Comparison of ENCODE assay signal across 17 cellular contexts in genomic region chr12:114812384-114812783, GRCh38.
A peak's percentile ranks its signal among the peaks of the same experiment; 100 is the strongest.
DNase-seq lines count a peak whose midpoint lies in the region; ATAC-seq and TF ChIP-seq lines count a peak whose summit lies in the region.
"Had no signal": no experiment of that assay in that cellular context is flagged by ENCODE, and none has a peak within 500 bp of the region (broad histone marks: within the 10 kb centered on the region; RNA-seq: fewer than 3 reads in every experiment).

No MANE protein-coding gene starts in this region.

- ATAC-seq in lower lobe of right lung (no peak), foreskin keratinocyte (no peak), HG03520 (IDR thresholded peaks at IDR 0.05; ENCODE audit: unreplicated experiment) (no peak)

- POLR2A ChIA-PET in AG04450 (lab: Yijun Ruan, JAX), result interaction anchor here (0.7 to 1.6 kb wide), 7 partner anchors 22 to 1333 kb away, joined by 3 to 23 read pairs (median 4); partner anchors contain the start of gene TBX3

- CTCF ChIA-PET in AG04450 (lab: Charles Lee), result interaction anchor here (0.6 to 1.2 kb wide), 2 partner anchors 187 to 1493 kb away, joined by 4 read pairs; no protein-coding TSS in a partner anchor

- H3K9me3 ChIP-seq in AG04450 (ENCODE audit: control insufficient read depth, insufficient read depth, low read length) (no peaks in the 10 kb centered on the region), SJSA1 (replicated peaks) (no peaks in the 10 kb centered on the region), lower lobe of right lung (no peaks in the 10 kb centered on the region), prostate gland (no peaks in the 10 kb centered on the region), BE2C (no peaks in the 10 kb centered on the region)

- H3K4me1 ChIP-seq in SJSA1 (replicated peaks), result peaks cover 15% of the 10 kb centered on the region; the same call in 1 of the 2 replicates
- peaks cover 12% of the 10 kb centered on the region for H3K4me1 ChIP-seq in lower lobe of right lung
- H3K4me1 ChIP-seq in prostate gland (replicated peaks), result no peaks in the 10 kb centered on the region
- H3K4me1 ChIP-seq in foreskin keratinocyte, result no peaks in the 10 kb centered on the region
- no peaks in the 10 kb centered on the region for H3K4me1 ChIP-seq in BE2C

- H3K36me3 ChIP-seq in SJSA1 (no peaks in the 10 kb centered on the region), lower lobe of right lung (no peaks in the 10 kb centered on the region), prostate gland (no peaks in the 10 kb centered on the region), BE2C (no peaks in the 10 kb centered on the region)

- H3K27ac ChIP-seq in AG04450 (ENCODE audit: low read depth, low read length), result peak overlapping the region; percentile 83
- H3K27ac ChIP-seq in SJSA1, result peak overlapping the region; percentile 47; the same call in 1 of the 2 replicates
- H3K27ac ChIP-seq in lower lobe of right lung, result peak overlapping the region; percentile 53
- peak overlapping the region; percentile 68 to 76 for H3K27ac ChIP-seq in prostate gland
- no peak overlapping the region for H3K27ac ChIP-seq in foreskin keratinocyte

- WGBS in prostate gland, result 63% methylated on average over 4 of the region's 4 CpGs

- TF ChIP-seq POLR2A in prostate gland (IDR thresholded peaks at IDR 0.05), result no peak

- H3K27me3 ChIP-seq in AG04450 (ENCODE audit: control insufficient read depth, insufficient read depth, low read length) (no peaks in the 10 kb centered on the region), SJSA1 (replicated peaks) (no peaks in the 10 kb centered on the region), lower lobe of right lung (ENCODE audit: low read depth) (no peaks in the 10 kb centered on the region), prostate gland (replicated peaks; ENCODE audit: insufficient read depth) (no peaks in the 10 kb centered on the region), foreskin keratinocyte (no peaks in the 10 kb centered on the region), BE2C (no peaks in the 10 kb centered on the region)

- H3K4me3 ChIP-seq in AG04450 (ENCODE audit: low read depth, low read length) (no peak overlapping the region), SJSA1 (no peak overlapping the region), lower lobe of right lung (no peak overlapping the region), prostate gland (no peak overlapping the region), BE2C (ENCODE audit: low read depth, low read length) (no peak overlapping the region)

- DNase-seq in AG04450 (ENCODE audit: low read depth, low spot score) (no peak), SJSA1 (ENCODE audit: low read depth in 1 of 2, low spot score in 2 of 2) (no peak), lower lobe of right lung (no peak), prostate gland (ENCODE audit: low spot score) (no peak), foreskin keratinocyte (no peak), hypothalamus (lab: John Stamatoyannopoulos, UW) (no peak), BE2C (no peak)
- DNase-seq: C1 segment of cervical spinal cord, HFFc6, Kasumi-1, MM.1S, NCI-H1092 treated with DMSO at 0.1 percent for 48 hours, NCI-H2081 treated with DMSO at 0.1 percent for 48 hours, NCI-H2227 treated with DMSO at 0.1 percent for 48 hours, NCI-H524, Right ventricle myocardium superior had no signal

- intact Hi-C loops in lower lobe of right lung (cut with DNase I), result no loop called here
- intact Hi-C loops in prostate gland (cut with DNase I), result no loop called here

- TF ChIP-seq CTCF in AG04450 (IDR thresholded peaks at IDR 0.05; ENCODE audit: low read depth, low read length) (no peak), lower lobe of right lung (IDR thresholded peaks at IDR 0.05) (no peak), prostate gland (IDR thresholded peaks at IDR 0.05) (no peak), foreskin keratinocyte (conservative IDR thresholded peaks at IDR 0.05) (no peak), BE2C (IDR thresholded peaks at IDR 0.05; ENCODE audit: low read depth, low read length) (no peak)
